9 cellular contexts compared by ENCODE assay signal in the genomic region with DNA sequence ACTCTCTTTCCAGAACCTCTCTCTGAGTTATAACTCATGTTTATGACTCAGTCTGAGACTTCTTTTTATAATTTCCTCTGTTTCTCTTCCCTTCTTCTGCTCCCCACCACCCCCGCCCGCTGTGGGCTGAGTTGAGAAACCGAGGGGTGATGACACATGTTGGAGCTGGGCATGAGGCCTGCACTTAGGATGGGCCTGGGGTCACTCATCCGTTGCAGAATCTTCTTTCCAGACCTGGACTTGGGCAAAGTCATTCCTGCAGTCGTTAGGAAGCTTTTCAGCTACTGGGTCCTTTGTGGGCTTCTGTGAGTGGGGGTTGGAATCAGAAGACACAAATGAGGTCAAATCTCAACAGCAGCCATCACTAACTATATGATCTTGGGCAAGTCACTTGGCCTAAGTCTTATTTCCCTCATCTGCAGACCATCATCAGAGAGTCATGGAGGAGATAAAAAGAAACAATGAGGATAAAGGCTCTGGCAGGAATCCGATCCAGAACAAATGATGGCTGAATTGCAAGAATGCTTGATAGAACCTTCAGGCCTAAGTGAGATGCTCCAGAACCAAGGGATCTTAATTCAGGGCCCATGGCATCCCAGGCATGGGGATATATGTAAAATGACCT. TPM values are rescaled to one million over a fixed set of nuclear protein-coding genes. Genes with fewer than 3 reads are reported as not detected.
DNase-seq lines count a peak whose midpoint lies in the region; ATAC-seq and TF ChIP-seq lines count a peak whose summit lies in the region.
"Had no signal": no experiment of that assay in that cellular context is flagged by ENCODE, and none has a peak within 500 bp of the region (broad histone marks: within the 10 kb centered on the region; RNA-seq: fewer than 3 reads in every experiment).

No MANE protein-coding gene starts in this region.

- H3K27ac Mint-ChIP-seq in activated CD4-positive, alpha-beta memory T cell treated with anti-CD3 and anti-CD28 coated beads, Interleukin-2, amount 10 ng/mL, durations not matched to agents 7 days and 5 days, result peak overlapping the region; percentile 48

- no peak for TF ChIP-seq POLR2A in gastroesophageal sphincter (IDR thresholded peaks at IDR 0.05)

- H3K4me1 ChIP-seq in gastroesophageal sphincter, result no peaks in the 10 kb centered on the region
- H3K4me1 ChIP-seq: pancreas had no signal

- TF ChIP-seq EP300 in gastroesophageal sphincter (IDR thresholded peaks at IDR 0.05), result no peak

- WGBS in gastroesophageal sphincter (ENCODE audit: low coverage in 1 of 2), 2 donors, result 66 to 92% methylated on average over 1 to 3 of the region's 6 CpGs

- no peaks in the 10 kb centered on the region for H3K9me3 Mint-ChIP-seq in activated CD4-positive, alpha-beta memory T cell treated with anti-CD3 and anti-CD28 coated beads, Interleukin-2, amount 10 ng/mL, durations not matched to agents 7 days and 5 days

- CTCF ChIA-PET in activated CD4-positive, alpha-beta memory T cell treated with anti-CD3 and anti-CD28 coated beads, Interleukin-2, amount 10 ng/mL, durations not matched to agents 7 days and 5 days (lab: Charles Lee), result interaction anchor here (0.7 to 1.1 kb wide), 4 partner anchors 17 to 226 kb away, joined by 3 to 4 read pairs (median 3); no protein-coding TSS in a partner anchor

- peak; percentile 83 for DNase-seq in stimulated activated naive CD4-positive, alpha-beta T cell treated with Interleukin-2 at 50 U/mL for 16 hours (lab: John Stamatoyannopoulos, UW)
- no peak for DNase-seq in stimulated activated naive CD4-positive, alpha-beta T cell (lab: John Stamatoyannopoulos, UW)
- peak; percentile 66 for DNase-seq in activated CD4-positive, alpha-beta memory T cell treated with anti-CD3 and anti-CD28 coated beads, Interleukin-2, amount 10 ng/mL, durations not matched to agents 7 days and 5 days
- DNase-seq in kidney epithelial cell (ENCODE audit: low read depth), result peak; percentile 67
- DNase-seq in NCI-H187 (lab: John Stamatoyannopoulos, UW), result no peak
- DNase-seq in DMS 273 treated with DMSO at 0.1 percent for 48 hours (lab: John Stamatoyannopoulos, UW), result no peak

- POLR2A ChIA-PET in activated CD4-positive, alpha-beta memory T cell treated with anti-CD3 and anti-CD28 coated beads, Interleukin-2, amount 10 ng/mL, durations not matched to agents 7 days and 5 days (lab: Charles Lee), result interaction anchor here (1.1 to 1.9 kb wide), 3 partner anchors 82 to 283 kb away, joined by 3 to 8 read pairs (median 7); a partner anchor contains a TSS

- H3K27me3 ChIP-seq in kidney epithelial cell (ENCODE audit: control insufficient read depth, insufficient read depth, low read length), result no peaks in the 10 kb centered on the region
- no peaks in the 10 kb centered on the region for H3K27me3 ChIP-seq in gastroesophageal sphincter
- H3K27me3 ChIP-seq: pancreas had no signal

- TF ChIP-seq CTCF in kidney epithelial cell (IDR thresholded peaks at IDR 0.05; ENCODE audit: insufficient read depth, low read length, poor library complexity, severe bottlenecking) (no peak), gastroesophageal sphincter (IDR thresholded peaks at IDR 0.05) (no peak)

- peaks cover 36% of the 10 kb centered on the region for H3K4me1 Mint-ChIP-seq in activated CD4-positive, alpha-beta memory T cell treated with anti-CD3 and anti-CD28 coated beads, Interleukin-2, amount 10 ng/mL, durations not matched to agents 7 days and 5 days

- H3K4me3 ChIP-seq in kidney epithelial cell (ENCODE audit: low read depth, low read length) (no peak overlapping the region), gastroesophageal sphincter (no peak overlapping the region)
- H3K4me3 ChIP-seq: pancreas had no signal

- no peaks in the 10 kb centered on the region for H3K27me3 Mint-ChIP-seq in activated CD4-positive, alpha-beta memory T cell treated with anti-CD3 and anti-CD28 coated beads, Interleukin-2, amount 10 ng/mL, durations not matched to agents 7 days and 5 days

- H3K36me3 Mint-ChIP-seq in activated CD4-positive, alpha-beta memory T cell treated with anti-CD3 and anti-CD28 coated beads, Interleukin-2, amount 10 ng/mL, durations not matched to agents 7 days and 5 days (ENCODE audit: low read depth), result no peaks in the 10 kb centered on the region

- no peak overlapping the region for H3K27ac ChIP-seq in gastroesophageal sphincter

- no peaks in the 10 kb centered on the region for H3K36me3 ChIP-seq in kidney epithelial cell (ENCODE audit: control insufficient read depth, insufficient read depth, low read length)
- no peaks in the 10 kb centered on the region for H3K36me3 ChIP-seq in gastroesophageal sphincter
- H3K36me3 ChIP-seq: pancreas had no signal

- H3K4me3 Mint-ChIP-seq in activated CD4-positive, alpha-beta memory T cell treated with anti-CD3 and anti-CD28 coated beads, Interleukin-2, amount 10 ng/mL, durations not matched to agents 7 days and 5 days, result no peak overlapping the region

- no peaks in the 10 kb centered on the region for H3K9me3 ChIP-seq in gastroesophageal sphincter
- H3K9me3 ChIP-seq: pancreas had no signal

- ATAC-seq in HG03095 (IDR thresholded peaks at IDR 0.05; ENCODE audit: unreplicated experiment) (no peak), gastroesophageal sphincter (no peak)

RNA-seq across cellular contexts. Expression of a gene that starts 53.4 kb away (rescaled TPM):
- 100 to 1,000 TPM; 170 to 175 TPM for total RNA-seq in activated CD4-positive, alpha-beta memory T cell treated with anti-CD3 and anti-CD28 coated beads, Interleukin-2, amount 10 ng/mL, durations not matched to agents 7 days and 5 days
- 48.1 and 48.5 TPM in 2 replicates for total RNA-seq in kidney epithelial cell
- 1 to 10 TPM; 3.5 to 8.5 (median 6.2) TPM for total RNA-seq in gastroesophageal sphincter

Comparison
In these comparisons a context has a peak if more than half of its experiments do, and no peak if none do; other contexts are left out.
1. DNase-seq: peak in stimulated activated naive CD4-positive, alpha-beta T cell treated with Interleukin-2 at 50 U/mL for 16 hours (single experiment), activated CD4-positive, alpha-beta memory T cell treated with anti-CD3 and anti-CD28 coated beads, Interleukin-2, amount 10 ng/mL, durations not matched to agents 7 days and 5 days (single experiment) and kidney epithelial cell (single experiment); none in stimulated activated naive CD4-positive, alpha-beta T cell (0 of 6), NCI-H187 (0 of 2) and DMS 273 treated with DMSO at 0.1 percent for 48 hours (single experiment).